3 cellular contexts compared by ENCODE assay signal in genomic region chr17:72303787-72304733, GRCh38.
TF ChIP-seq lines count a peak whose summit lies in the region.

No MANE protein-coding gene starts in this region.

TF ChIP-seq in HEK293, 187 proteins besides CTCF, POLR2A, EP300 and RAD21:
- TF ChIP-seq EGR2 (tag by site-specific recombination; IDR thresholded peaks at IDR 0.05; ENCODE audit: low read depth) (peak; percentile 95), ZNF510 (tag by site-specific recombination; IDR thresholded peaks at IDR 0.05; ENCODE audit: insufficient replicate concordance) (no peak), ZFHX2 (tag by site-specific recombination; conservative IDR thresholded peaks at IDR 0.05) (peak; percentile 97), ZSCAN4 (tag by site-specific recombination; IDR thresholded peaks at IDR 0.05) (peak; percentile 87), PBX3 (CRISPR knock-in tag; IDR thresholded peaks at IDR 0.05) (no peak)

TF ChIP-seq in IMR-90, 13 proteins besides CTCF, POLR2A, EP300 and RAD21:
- no peak for TF ChIP-seq BHLHE40 (IDR thresholded peaks at IDR 0.05; ENCODE audit: low read depth, low read length)
- no peak for TF ChIP-seq SMC3 (IDR thresholded peaks at IDR 0.05; ENCODE audit: low read depth, low read length)
- TF ChIP-seq RCOR1 (IDR thresholded peaks at IDR 0.05; ENCODE audit: insufficient replicate concordance, low read length), result no peak
- no peak for TF ChIP-seq FOS (IDR thresholded peaks at IDR 0.05; ENCODE audit: low read depth, low read length)
- TF ChIP-seq RFX5 (IDR thresholded peaks at IDR 0.05; ENCODE audit: low read depth, low read length), result no peak
- TF ChIP-seq MAZ (IDR thresholded peaks at IDR 0.05; ENCODE audit: borderline replicate concordance, low read depth, low read length), result no peak
- no peak for TF ChIP-seq CHD1 (IDR thresholded peaks at IDR 0.05; ENCODE audit: low read depth, low read length)
- TF ChIP-seq MAFK (IDR thresholded peaks at IDR 0.05; ENCODE audit: low read depth, low read length), result no peak
- no peak for TF ChIP-seq NFE2L2 (IDR thresholded peaks at IDR 0.05; ENCODE audit: low read depth, low read length)
- TF ChIP-seq MXI1 (IDR thresholded peaks at IDR 0.05; ENCODE audit: borderline replicate concordance, low read depth, low read length), result no peak
- TF ChIP-seq ELK1 (IDR thresholded peaks at IDR 0.05; ENCODE audit: borderline replicate concordance, low read depth, low read length), result no peak
- no peak for TF ChIP-seq USF2 (IDR thresholded peaks at IDR 0.05; ENCODE audit: low read depth, low read length)
- no peak for TF ChIP-seq CEBPB (IDR thresholded peaks at IDR 0.05; ENCODE audit: low read depth, low read length)
TF ChIP-seq in IMR-90: peak in this region for 0.

TF ChIP-seq in H1, 55 proteins besides CTCF, POLR2A, EP300 and RAD21:
- TF ChIP-seq YY1 (IDR thresholded peaks at IDR 0.05; ENCODE audit: low read depth, low read length), result no peak
- no peak for TF ChIP-seq GABPA (IDR thresholded peaks at IDR 0.05; ENCODE audit: borderline replicate concordance, insufficient read depth, low read length)
- TF ChIP-seq KDM4A (IDR thresholded peaks at IDR 0.05; ENCODE audit: low read depth, low read length, severe bottlenecking), result no peak
- TF ChIP-seq USF2 (IDR thresholded peaks at IDR 0.05; ENCODE audit: low read length), result no peak
- TF ChIP-seq SP2 (IDR thresholded peaks at IDR 0.05; ENCODE audit: low read length), result no peak
- no peak for TF ChIP-seq SAP30 (IDR thresholded peaks at IDR 0.05; ENCODE audit: insufficient read depth, insufficient replicate concordance, low read length)
- TF ChIP-seq SUZ12 (IDR thresholded peaks at IDR 0.05; ENCODE audit: low read length), result no peak
- TF ChIP-seq RBBP5 (IDR thresholded peaks at IDR 0.05; ENCODE audit: borderline replicate concordance, low read depth, low read length), result no peak
- no peak for TF ChIP-seq ZNF274 (IDR thresholded peaks at IDR 0.05; ENCODE audit: borderline replicate concordance, extremely low read depth, low read length)
- TF ChIP-seq CHD1 (IDR thresholded peaks at IDR 0.05; ENCODE audit: low read depth, low read length), result no peak
- no peak for TF ChIP-seq NANOG (IDR thresholded peaks at IDR 0.05; ENCODE audit: insufficient read depth, low read depth, low read length, poor library complexity, severe bottlenecking)
- no peak for TF ChIP-seq BACH1 (IDR thresholded peaks at IDR 0.05; ENCODE audit: low read length)
- no peak for TF ChIP-seq ATF3 (IDR thresholded peaks at IDR 0.05; ENCODE audit: insufficient read depth, low read depth, low read length)
- no peak for TF ChIP-seq CBX5 (IDR thresholded peaks at IDR 0.05; ENCODE audit: low read depth, low read length)
- TF ChIP-seq CHD7 (IDR thresholded peaks at IDR 0.05; ENCODE audit: insufficient replicate concordance, low read length), result no peak
- no peak for TF ChIP-seq POLR2AphosphoS5 (IDR thresholded peaks at IDR 0.05; ENCODE audit: low read depth, low read length)
- TF ChIP-seq BCL11A (IDR thresholded peaks at IDR 0.05; ENCODE audit: low read depth in 2 of 2, low read length in 2 of 2), result no peak
